In genomic region chr9:74331607-74332006, GRCh38 we compare ENCODE assay signal across 23 cellular contexts.
DNase-seq lines count a peak whose midpoint lies in the region; ATAC-seq, FAIRE-seq and TF ChIP-seq lines count a peak whose summit lies in the region.
"Had no signal": no experiment of that assay in that cellular context is flagged by ENCODE, and none has a peak within 500 bp of the region (broad histone marks: within the 10 kb centered on the region; RNA-seq: fewer than 3 reads in every experiment).

No MANE protein-coding gene starts in this region.

- H3K4me2 ChIP-seq in HepG2 (ENCODE audit: low read depth, low read length) (no peak overlapping the region), BLaER1 (peak overlapping the region; percentile 92), DND-41 (ENCODE audit: insufficient read depth, low read length) (0 out of 2 replicates have a peak overlapping the region, but pooled peaks have one; percentile 43), MM.1S (ENCODE audit: low read depth, low read length) (peak overlapping the region; percentile 44; the same call in 1 of the 2 replicates)
- H3K4me2 ChIP-seq: A549 had no signal

- CTCF ChIA-PET in HepG2 (lab: Yijun Ruan, JAX; ENCODE audit: low intra/inter-chr PET ratio, low total read pairs) = no interaction called here

- FAIRE-seq in HepG2 (lab: Jason Lieb, UNC) = no peak
- FAIRE-seq: A549, D721Med, GM12878, GM12892, GM19239 had no signal

- no peaks in the 10 kb centered on the region for H3K9me2 ChIP-seq in MM.1S (replicated peaks; ENCODE audit: insufficient read depth, low read length)

- H2AFZ ChIP-seq in HepG2 (ENCODE audit: low read length) (no peak overlapping the region), DND-41 (ENCODE audit: low read depth, low read length) (peak overlapping the region; percentile 61; the same call in 1 of the 2 replicates), MM.1S (ENCODE audit: low read length) (no peak overlapping the region)

- H3F3A ChIP-seq in MM.1S (ENCODE audit: insufficient read depth, low read length) = no peaks in the 10 kb centered on the region

- TF ChIP-seq POLR2A in right lobe of liver (IDR thresholded peaks at IDR 0.05) (no peak), HepG2 (IDR thresholded peaks at IDR 0.05; ENCODE audit: insufficient read depth in 1 of 2, low read depth in 2 of 2, low read length in 2 of 2) (no peak)

- H3K4me3 ChIP-seq in right lobe of liver = no peak overlapping the region
- H3K4me3 ChIP-seq in HepG2 (replicated peaks in 1 of 3; ENCODE audit: insufficient read depth in 1 of 3, low read depth in 2 of 3, low read length in 3 of 3) = no peak overlapping the region
- peak overlapping the region; percentile 47 for H3K4me3 ChIP-seq in BLaER1
- H3K4me3 ChIP-seq in DND-41 (ENCODE audit: low read depth in 1 of 2, low read length in 2 of 2) = no peak overlapping the region
- 0 out of 2 replicates have a peak overlapping the region, but pooled peaks have one; percentile 8 for H3K4me3 ChIP-seq in MM.1S (ENCODE audit: low read length)
- H3K4me3 ChIP-seq: A549, GM12878 had no signal

- no peak for TF ChIP-seq RAD21 in HepG2 (CRISPR knock-in tag; IDR thresholded peaks at IDR 0.05)

- TF ChIP-seq EP300 in HepG2 (IDR thresholded peaks at IDR 0.05; ENCODE audit: low read depth in 2 of 2, low read length in 2 of 2) = no peak
- TF ChIP-seq EP300 in HepG2 (CRISPR knock-in tag; IDR thresholded peaks at IDR 0.05; ENCODE audit: borderline replicate concordance) = no peak

- H3K27me3 ChIP-seq in right lobe of liver (no peaks in the 10 kb centered on the region), HepG2 (ENCODE audit: control insufficient read depth in 1 of 2, insufficient read depth in 2 of 2, low read length in 2 of 2) (no peaks in the 10 kb centered on the region), BLaER1 (no peaks in the 10 kb centered on the region), DND-41 (ENCODE audit: insufficient read depth, low read length, poor library complexity) (no peaks in the 10 kb centered on the region), MM.1S (replicated peaks; ENCODE audit: insufficient read depth, low read length) (no peaks in the 10 kb centered on the region)

- no peaks in the 10 kb centered on the region for H3K79me2 ChIP-seq in HepG2 (ENCODE audit: insufficient read depth, low read length)
- H3K79me2 ChIP-seq in DND-41 (ENCODE audit: insufficient read depth, low read length) = no peaks in the 10 kb centered on the region
- no peaks in the 10 kb centered on the region for H3K79me2 ChIP-seq in MM.1S (ENCODE audit: low read length)

- BruUV-seq in HepG2 (replicated peaks; lab: Mats Ljungman, UMichigan) = no TSS peak

- H3K36me3 ChIP-seq in right lobe of liver (no peaks in the 10 kb centered on the region), HepG2 (replicated peaks in 1 of 2; ENCODE audit: control insufficient read depth in 1 of 2, insufficient read depth in 2 of 2, low read length in 2 of 2) (no peaks in the 10 kb centered on the region), BLaER1 (peaks cover 23% of the 10 kb centered on the region; the same call in 1 of the 2 replicates), DND-41 (ENCODE audit: insufficient read depth, low read length) (no peaks in the 10 kb centered on the region), MM.1S (replicated peaks; ENCODE audit: insufficient read depth, low read length) (no peaks in the 10 kb centered on the region)

- ATAC-seq in right lobe of liver (peak; percentile 20 to 83 (median 50)), HepG2 (no peak), DND-41 (ENCODE audit: insufficient read depth, low read depth) (no peak), HG02973 (IDR thresholded peaks at IDR 0.05; ENCODE audit: unreplicated experiment) (no peak)
- ATAC-seq: A549; CD8-positive, alpha-beta T cell; GM12878 had no signal

- no peaks in the 10 kb centered on the region for H4K20me1 ChIP-seq in HepG2 (ENCODE audit: insufficient read depth, low read length)
- H4K20me1 ChIP-seq in BLaER1 = no peaks in the 10 kb centered on the region
- H4K20me1 ChIP-seq in DND-41 (ENCODE audit: insufficient read depth, low read length) = no peaks in the 10 kb centered on the region
- H4K20me1 ChIP-seq in MM.1S (ENCODE audit: insufficient read depth, low read length) = no peaks in the 10 kb centered on the region

- POLR2A ChIA-PET in HepG2 (lab: Yijun Ruan, JAX) = no interaction called here

- TF ChIP-seq CTCF in right lobe of liver (IDR thresholded peaks at IDR 0.05) (no peak), HepG2 (CRISPR knock-in tag; IDR thresholded peaks at IDR 0.05) (no peak), DND-41 (IDR thresholded peaks at IDR 0.05; ENCODE audit: borderline replicate concordance, extremely low read depth, low read length, poor library complexity, severe bottlenecking) (no peak), MM.1S (IDR thresholded peaks at IDR 0.05; ENCODE audit: low read length) (no peak)

- no peak for DNase-seq in right lobe of liver
- DNase-seq in HepG2 (ENCODE audit: low spot score) = no peak
- no peak for DNase-seq in DND-41
- DNase-seq in MM.1S = no peak
- no peak for DNase-seq in hypothalamus (lab: John Stamatoyannopoulos, UW)
- DNase-seq in stimulated activated CD4-positive, alpha-beta T cell treated with anti-CD3 and anti-CD28 coated beads, Interleukin-4, amount 100 ng/mL, for 4 hours = no peak
- DNase-seq: AML-193; Caco-2; Calu3; CD4-positive, alpha-beta T cell; CD8-positive, alpha-beta T cell; DMS79 treated with DMSO at 0.1 percent for 48 hours; EL; GDM1 had no signal

- H3K9me3 ChIP-seq in right lobe of liver (no peaks in the 10 kb centered on the region), HepG2 (ENCODE audit: low read length) (no peaks in the 10 kb centered on the region), BLaER1 (peaks cover 17% of the 10 kb centered on the region; the same call in 1 of the 2 replicates), DND-41 (ENCODE audit: insufficient read depth, low read length, severe bottlenecking) (no peaks in the 10 kb centered on the region), MM.1S (replicated peaks; ENCODE audit: insufficient read depth, low read length) (no peaks in the 10 kb centered on the region)
- H3K9me3 ChIP-seq: A549, Caco-2 had no signal

- H3K27ac ChIP-seq in right lobe of liver = no peak overlapping the region
- no peak overlapping the region for H3K27ac ChIP-seq in HepG2 (ENCODE audit: extremely low read length, insufficient read depth, low read length)
- peak overlapping the region; percentile 89 for H3K27ac ChIP-seq in BLaER1
- H3K27ac ChIP-seq in DND-41 (ENCODE audit: low read length) = peak overlapping the region; percentile 88
- no peak overlapping the region; the same call in 1 of the 2 replicates for H3K27ac ChIP-seq in MM.1S (ENCODE audit: low read length)
- H3K27ac ChIP-seq: 22Rv1, A549, C4-2B had no signal

- intact Hi-C loops in right lobe of liver (cut with DNase I) (no loop called here), HepG2 (cut with micrococcal nuclease; ENCODE audit: unreplicated experiment) (no loop called here)

- no peak overlapping the region for H3K9ac ChIP-seq in HepG2 (ENCODE audit: insufficient read depth, low read depth, low read length)
- peak overlapping the region; percentile 74 for H3K9ac ChIP-seq in BLaER1
- peak overlapping the region; percentile 43; the same call in 1 of the 2 replicates for H3K9ac ChIP-seq in DND-41 (ENCODE audit: low read depth, low read length)
- H3K9ac ChIP-seq in MM.1S (ENCODE audit: low read length) = no peak overlapping the region

- WGBS in right lobe of liver (ENCODE audit: insufficient coverage, low coverage, low lambda C conversion rate, missing lambda C conversion rate) = 13% methylated on average over 3 of the region's 3 CpGs
- 2% methylated on average over 3 of the region's 3 CpGs for WGBS in HepG2 (ENCODE audit: low lambda C conversion rate)

- in situ Hi-C loops in HepG2 (cut with HindIII; ENCODE audit: extremely low pct_ligation_motif_present, low pct_unique_long_range_greater_than_20kb) = no loop called here

- H3K4me1 ChIP-seq in right lobe of liver (peaks cover 0 to 10% (median 0%) of the 10 kb centered on the region in 4 donors), HepG2 (ENCODE audit: insufficient read depth, low read length) (no peaks in the 10 kb centered on the region), BLaER1 (peaks cover 92% of the 10 kb centered on the region), DND-41 (ENCODE audit: insufficient read depth, low read length) (peaks cover 75% of the 10 kb centered on the region), MM.1S (ENCODE audit: low read length) (peaks cover 27% of the 10 kb centered on the region)
- H3K4me1 ChIP-seq: A549, Caco-2 had no signal

TF ChIP-seq in HepG2, 621 proteins besides CTCF, POLR2A, EP300 and RAD21 (continues in another document):
- no peak for TF ChIP-seq ARID5B (CRISPR knock-in tag; IDR thresholded peaks at IDR 0.05)
- TF ChIP-seq ZBTB8A (CRISPR knock-in tag; IDR thresholded peaks at IDR 0.05; ENCODE audit: borderline replicate concordance, low read depth) = no peak

Comparison
In these comparisons a context has a peak if more than half of its experiments do, and no peak if none do; other contexts are left out.
1. ATAC-seq: peak in right lobe of liver (4 of 4); none in HepG2 (single experiment), DND-41 (single experiment) and HG02973 (single experiment).
2. H3K27ac ChIP-seq: peak in BLaER1 (single experiment) and DND-41 (single experiment); none in right lobe of liver (0 of 3), HepG2 (single experiment) and MM.1S (single experiment).
3. H3K4me3 ChIP-seq: peak in BLaER1 (single experiment) and MM.1S (single experiment); none in right lobe of liver (0 of 3), HepG2 (0 of 3) and DND-41 (0 of 2).
4. H3K9ac ChIP-seq: peak in BLaER1 (single experiment) and DND-41 (single experiment); none in HepG2 (single experiment) and MM.1S (single experiment).